In genomic region chr9:136808781-136809158, GRCh38 we compare ENCODE assay signal across 8 cellular contexts. TPM values are rescaled to one million over a fixed set of nuclear protein-coding genes. Genes with fewer than 3 reads are reported as not detected.
DNase-seq lines count a peak whose midpoint lies in the region; ATAC-seq, FAIRE-seq and TF ChIP-seq lines count a peak whose summit lies in the region.

No MANE protein-coding gene starts in this region.

- H3K27me3 Mint-ChIP-seq in HFFc6 (ENCODE audit: insufficient read depth), result peaks cover 2% of the 10 kb centered on the region; the same call in 1 of the 2 replicates
- H3K27me3 Mint-ChIP-seq in activated naive CD8-positive, alpha-beta T cell treated with anti-CD3 and anti-CD28 coated beads, Interleukin-2, amount 50 U/mL, for 24 hours, result no peaks in the 10 kb centered on the region

- FAIRE-seq in kidney (lab: Jason Lieb, UNC), result no peak

- no peak overlapping the region for H3K27ac ChIP-seq in kidney (ENCODE audit: low read depth in 2 of 2, low read length in 2 of 2)
- no peak overlapping the region for H3K27ac ChIP-seq in thoracic aorta

- no peaks in the 10 kb centered on the region for H3K9me3 Mint-ChIP-seq in HFFc6
- H3K9me3 Mint-ChIP-seq in activated naive CD8-positive, alpha-beta T cell treated with anti-CD3 and anti-CD28 coated beads, Interleukin-2, amount 50 U/mL, for 24 hours, result no peaks in the 10 kb centered on the region

- H3K4me3 Mint-ChIP-seq in HFFc6, result peak overlapping the region; percentile 87
- H3K4me3 Mint-ChIP-seq in activated naive CD8-positive, alpha-beta T cell treated with anti-CD3 and anti-CD28 coated beads, Interleukin-2, amount 50 U/mL, for 24 hours, result peak overlapping the region; percentile 78

- no peaks in the 10 kb centered on the region for H3K27me3 ChIP-seq in thoracic aorta (replicated peaks; ENCODE audit: insufficient read depth)

- H3K9ac ChIP-seq in kidney (ENCODE audit: low read length in 2 of 2), result peak overlapping the region in 1 of 2 donors; percentile 42

- peak; percentile 59 for DNase-seq in AG08396 (ENCODE audit: low spot score)
- peak; percentile 33 for DNase-seq in HFFc6
- DNase-seq in activated naive CD8-positive, alpha-beta T cell treated with anti-CD3 and anti-CD28 coated beads, Interleukin-2, amount 50 U/mL, for 24 hours, result no peak
- no peak for DNase-seq in kidney
- no peak for DNase-seq in thoracic aorta (ENCODE audit: low spot score)
- DNase-seq in NCI-H1105 (lab: John Stamatoyannopoulos, UW), result no peak

- H3K4me1 Mint-ChIP-seq in HFFc6 (ENCODE audit: low read depth), result peaks cover 30% of the 10 kb centered on the region
- H3K4me1 Mint-ChIP-seq in activated naive CD8-positive, alpha-beta T cell treated with anti-CD3 and anti-CD28 coated beads, Interleukin-2, amount 50 U/mL, for 24 hours, result peaks cover 38% of the 10 kb centered on the region

- H3K36me3 ChIP-seq in kidney (ENCODE audit: control insufficient read depth in 1 of 2, insufficient read depth in 2 of 2, low read length in 2 of 2) (peaks cover 2 to 12% of the 10 kb centered on the region in 2 donors), thoracic aorta (no peaks in the 10 kb centered on the region)

- no peaks in the 10 kb centered on the region for H3K9me3 ChIP-seq in kidney (ENCODE audit: control insufficient read depth in 1 of 2, low read length in 2 of 2)
- H3K9me3 ChIP-seq in thoracic aorta, result no peaks in the 10 kb centered on the region

- peaks cover 29% of the 10 kb centered on the region for H3K36me3 Mint-ChIP-seq in HFFc6 (ENCODE audit: low read depth)
- peaks cover 22% of the 10 kb centered on the region for H3K36me3 Mint-ChIP-seq in activated naive CD8-positive, alpha-beta T cell treated with anti-CD3 and anti-CD28 coated beads, Interleukin-2, amount 50 U/mL, for 24 hours (ENCODE audit: low read depth)

- TF ChIP-seq CTCF in HFFc6 (IDR thresholded peaks at IDR 0.05), result no peak
- TF ChIP-seq CTCF in kidney (IDR thresholded peaks at IDR 0.05; ENCODE audit: borderline replicate concordance, extremely low read depth, insufficient read depth), result no peak
- no peak for TF ChIP-seq CTCF in thoracic aorta (IDR thresholded peaks at IDR 0.05)

- no peak for ATAC-seq in activated naive CD8-positive, alpha-beta T cell treated with anti-CD3 and anti-CD28 coated beads, Interleukin-2, amount 50 U/mL, for 24 hours
- no peak for ATAC-seq in thoracic aorta (ENCODE audit: insufficient number of reproducible peaks, low FRiP score, low read depth)
- no peak for ATAC-seq in GM21576 (IDR thresholded peaks at IDR 0.05; ENCODE audit: unreplicated experiment)
- ATAC-seq in GM18511 (IDR thresholded peaks at IDR 0.05; ENCODE audit: unreplicated experiment), result no peak

- H3K4me3 ChIP-seq in kidney (ENCODE audit: low read length in 2 of 2) (peak overlapping the region; percentile 16 to 69), thoracic aorta (peak overlapping the region; percentile 99)

- intact Hi-C loops in kidney (cut with DNase I), result no loop called here

- H3K4me1 ChIP-seq in kidney (ENCODE audit: control insufficient read depth in 1 of 2, insufficient read depth in 1 of 2, low read depth in 1 of 2, low read length in 2 of 2), result peaks cover 6 to 14% of the 10 kb centered on the region in 2 donors
- peaks cover 24 to 36% of the 10 kb centered on the region in 2 donors for H3K4me1 ChIP-seq in thoracic aorta (ENCODE audit: control insufficient read depth in 1 of 2, low read depth in 2 of 2)

- H3K27ac Mint-ChIP-seq in HFFc6, result peak overlapping the region; percentile 69
- H3K27ac Mint-ChIP-seq in activated naive CD8-positive, alpha-beta T cell treated with anti-CD3 and anti-CD28 coated beads, Interleukin-2, amount 50 U/mL, for 24 hours, result peak overlapping the region; percentile 62

RNA-seq across cellular contexts. Expression of gene RABL6, which starts 1.0 kb away (rescaled TPM):
- total RNA-seq in HFFc6 (2021; fragmentation: NEBNext Ultra II Directional; extraction: Animal tissue kit (Norgen Biotek cat#: 25700)), result 10 to 100 TPM; 77.8 to 87.7 (median 84.0) TPM
- 70.3 TPM for total RNA-seq in kidney
- polyA plus RNA-seq in kidney (ENCODE audit: insufficient read depth, low read depth, low replicate concordance), result 60.4 TPM
- total RNA-seq in thoracic aorta, result 10 to 100 TPM; 61.7 to 86.2 TPM

RNA-seq across cellular contexts. Expression of gene CCDC183, which starts 12.6 kb away (rescaled TPM):
- under 1 TPM; 0.25 to 0.87 (median 0.34) TPM for total RNA-seq in HFFc6 (2021; fragmentation: NEBNext Ultra II Directional; extraction: Animal tissue kit (Norgen Biotek cat#: 25700))
- total RNA-seq in kidney (0.88 TPM), thoracic aorta (under 1 TPM; 0.68 to 0.71 TPM)
- polyA plus RNA-seq in kidney (ENCODE audit: insufficient read depth, low read depth, low replicate concordance), result 3.1 TPM

RNA-seq across cellular contexts. Expression of gene TMEM141, which starts 17.6 kb away (rescaled TPM):
- total RNA-seq in HFFc6 (2021; fragmentation: NEBNext Ultra II Directional; extraction: Animal tissue kit (Norgen Biotek cat#: 25700)), result 10 to 100 TPM; 46.1 to 62.2 (median 52.6) TPM
- total RNA-seq in kidney (96.5 TPM), thoracic aorta (10 to 100 TPM; 12.8 to 37.8 TPM)
- polyA plus RNA-seq in kidney (ENCODE audit: insufficient read depth, low read depth, low replicate concordance), result 403 TPM

RNA-seq across cellular contexts. Expression of gene AJM1, which starts 33.5 kb away (rescaled TPM):
- total RNA-seq in HFFc6 (2021; fragmentation: NEBNext Ultra II Directional; extraction: Animal tissue kit (Norgen Biotek cat#: 25700)), result 1 to 10 TPM; 4.5 to 8.0 (median 5.3) TPM
- 5.3 TPM for total RNA-seq in kidney
- 2.5 TPM for polyA plus RNA-seq in kidney (ENCODE audit: insufficient read depth, low read depth, low replicate concordance)
- 1 to 10 TPM; 7.3 to 9.2 TPM for total RNA-seq in thoracic aorta

RNA-seq across cellular contexts. Expression of gene PHPT1, which starts 40.4 kb away (rescaled TPM):
- 100 to 1,000 TPM; 156 to 181 (median 169) TPM for total RNA-seq in HFFc6 (2021; fragmentation: NEBNext Ultra II Directional; extraction: Animal tissue kit (Norgen Biotek cat#: 25700))
- total RNA-seq in kidney (108 TPM), thoracic aorta (10 to 100 TPM; 37.5 to 92.1 TPM)
- polyA plus RNA-seq in kidney (ENCODE audit: insufficient read depth, low read depth, low replicate concordance), result 283 TPM

Comparison
In these comparisons a context has a peak if more than half of its experiments do, and no peak if none do; other contexts are left out.
1. DNase-seq: peak in AG08396 (single experiment) and HFFc6 (single experiment); none in activated naive CD8-positive, alpha-beta T cell treated with anti-CD3 and anti-CD28 coated beads, Interleukin-2, amount 50 U/mL, for 24 hours (single experiment), kidney (single experiment), thoracic aorta (single experiment) and NCI-H1105 (single experiment).